ENCODE assay signal across 5 cellular contexts in genomic region chr1:225929462-225929861, GRCh38. TPM values are rescaled to one million over a fixed set of nuclear protein-coding genes. Genes with fewer than 3 reads are reported as not detected.
"Had no signal": no experiment of that assay in that cellular context is flagged by ENCODE, and none has a peak within 500 bp of the region (broad histone marks: within the 10 kb centered on the region; RNA-seq: fewer than 3 reads in every experiment).

No MANE protein-coding gene starts in this region.

RNA-seq across cellular contexts. Expression of gene LEFTY2, which starts 11.6 kb away (rescaled TPM):
- total RNA-seq: kidney epithelial cell, lung microvascular endothelial cell had no signal
- polyA plus RNA-seq: esophagus had no signal

RNA-seq across cellular contexts. Expression of gene LEFTY1, which starts 40.5 kb away (rescaled TPM):
- total RNA-seq: kidney epithelial cell, left ventricle myocardium superior, lung microvascular endothelial cell, sigmoid colon had no signal
